8 cellular contexts compared by ENCODE assay signal in the genomic region with DNA sequence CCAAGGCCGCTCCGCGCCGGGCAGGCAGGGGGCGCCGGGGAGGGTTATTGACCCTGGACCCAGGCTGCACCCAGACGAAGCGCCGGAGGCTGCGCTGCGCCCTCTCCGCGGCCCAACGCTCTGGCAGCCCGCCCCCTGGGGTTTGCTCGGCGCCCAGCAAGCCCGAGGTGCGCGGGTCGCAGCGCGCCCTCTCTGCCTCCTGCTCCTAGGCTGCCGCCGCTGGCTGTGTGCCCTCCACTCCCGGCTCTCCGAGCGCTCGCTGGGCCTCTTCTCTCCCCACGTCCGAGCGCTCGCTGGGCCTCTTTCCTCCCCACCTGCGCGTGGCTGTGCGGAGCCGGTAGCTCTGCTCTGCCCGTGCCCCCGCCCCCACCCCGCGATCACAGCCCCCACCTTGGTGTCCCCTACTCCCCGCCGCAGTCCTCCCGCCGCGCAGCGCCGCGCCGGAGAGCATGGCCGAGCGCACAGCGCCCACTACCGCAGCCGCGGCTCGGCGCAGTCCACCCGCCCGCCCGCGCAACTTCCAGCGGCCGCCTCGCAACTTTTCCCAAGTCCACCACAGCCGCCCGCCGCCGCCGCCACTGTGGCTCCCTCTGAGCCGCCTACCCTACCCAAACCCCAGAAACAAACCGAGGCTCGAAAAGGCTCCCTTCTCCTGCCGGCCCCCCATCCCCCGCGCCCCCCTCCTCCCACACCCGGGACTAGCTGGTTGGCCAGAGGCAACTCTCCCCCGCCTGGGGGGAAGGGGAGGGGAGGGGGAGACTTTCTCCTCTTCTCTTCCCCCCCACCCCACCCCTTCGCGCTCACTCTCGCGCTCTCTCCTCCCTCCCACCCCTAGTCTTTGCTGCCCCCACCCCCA. TPM values are rescaled to one million over a fixed set of nuclear protein-coding genes. Genes with fewer than 3 reads are reported as not detected.
DNase-seq lines count a peak whose midpoint lies in the region; ATAC-seq and TF ChIP-seq lines count a peak whose summit lies in the region.

No MANE protein-coding gene starts in this region.

- H3K27ac ChIP-seq in GM23248, result no peak overlapping the region
- peak overlapping the region; percentile 56 for H3K27ac ChIP-seq in KMS-11
- H3K27ac ChIP-seq in SJCRH30, result peak overlapping the region; percentile 76

- H3K4me1 ChIP-seq in GM23248 (ENCODE audit: insufficient read depth) (no peaks in the 10 kb centered on the region), KMS-11 (ENCODE audit: low read depth, poor library complexity, severe bottlenecking) (peaks cover 14% of the 10 kb centered on the region), SJCRH30 (peaks cover 4% of the 10 kb centered on the region; the same call in 1 of the 2 replicates)

- no peaks in the 10 kb centered on the region for H3F3A ChIP-seq in GM23248 (ENCODE audit: insufficient read depth)

- no peaks in the 10 kb centered on the region for H3K9me3 ChIP-seq in GM23248 (ENCODE audit: low read depth)
- no peaks in the 10 kb centered on the region for H3K9me3 ChIP-seq in SJCRH30 (replicated peaks)

- peak overlapping the region; percentile 54 for H3K4me3 ChIP-seq in GM06990 (replicated peaks; ENCODE audit: low read depth, low read length)
- peak overlapping the region; percentile 64 for H3K4me3 ChIP-seq in GM23248
- peak overlapping the region; percentile 69 for H3K4me3 ChIP-seq in KMS-11 (IDR thresholded peaks at IDR 0.05; ENCODE audit: insufficient read depth, low read depth, low read length)
- H3K4me3 ChIP-seq in SJCRH30, result peak overlapping the region; percentile 77
- peak overlapping the region; percentile 52 for H3K4me3 ChIP-seq in choroid plexus epithelial cell (ENCODE audit: low read depth, low read length)

- no peaks in the 10 kb centered on the region for H3K9me2 ChIP-seq in GM23248 (ENCODE audit: insufficient read depth)

- H3K9ac ChIP-seq in GM23248 (no peak overlapping the region), KMS-11 (peak overlapping the region; percentile 68; the same call in 1 of the 2 replicates)

- in situ Hi-C loops in GM23248 (cut with MboI), result no loop called here

- WGBS in GM23248 (ENCODE audit: low coverage in 1 of 2, low lambda C conversion rate in 2 of 2, missing lambda C conversion rate in 2 of 2), 2 experiments, result 1 to 5% methylated on average over 20 to 69 of the region's 82 CpGs

- peak; percentile 31 for TF ChIP-seq CTCF in GM06990 (IDR thresholded peaks at IDR 0.05; ENCODE audit: insufficient read depth, low read length, poor library complexity, severe bottlenecking)
- TF ChIP-seq CTCF in KMS-11 (conservative IDR thresholded peaks at IDR 0.05; ENCODE audit: low read depth, low read length), result peak; percentile 56
- TF ChIP-seq CTCF in choroid plexus epithelial cell (conservative IDR thresholded peaks at IDR 0.05; ENCODE audit: low read depth, low read length), result peak; percentile 38

- H3K4me2 ChIP-seq in GM23248 (ENCODE audit: unreplicated experiment), result peak overlapping the region; percentile 73
- peak overlapping the region; percentile 98 for H3K4me2 ChIP-seq in KMS-11

- peak; percentile 87 for ATAC-seq in left lobe of liver

- DNase-seq in GM06990 (ENCODE audit: extremely low read depth, insufficient read length) (peak; percentile 63), GM23248 (peak; percentile 83), SJCRH30 (peak; percentile 85 to 87), choroid plexus epithelial cell (ENCODE audit: low read depth) (peak; percentile 56), left lobe of liver (ENCODE audit: low spot score) (no peak)
- peak; percentile 69 for DNase-seq in stimulated activated CD8-positive, alpha-beta memory T cell treated with anti-CD3 and anti-CD28 coated beads, Interleukin-4, amount 100 ng/mL, for 48 hours
- DNase-seq in effector CD4-positive, alpha-beta T cell, result no peak

- H2AFZ ChIP-seq in GM23248 (peak overlapping the region; percentile 67), KMS-11 (ENCODE audit: low read depth) (peak overlapping the region; percentile 98)

- no peaks in the 10 kb centered on the region for H3K79me2 ChIP-seq in GM23248 (ENCODE audit: insufficient read depth)
- no peaks in the 10 kb centered on the region for H3K79me2 ChIP-seq in KMS-11 (ENCODE audit: insufficient read depth, low read depth)

- H4K20me1 ChIP-seq in GM23248 (ENCODE audit: insufficient read depth) (no peaks in the 10 kb centered on the region), KMS-11 (ENCODE audit: insufficient read depth) (no peaks in the 10 kb centered on the region)

- H3K36me3 ChIP-seq in GM06990 (ENCODE audit: control insufficient read depth, insufficient read depth, low read length) (no peaks in the 10 kb centered on the region), GM23248 (ENCODE audit: low read depth) (no peaks in the 10 kb centered on the region), KMS-11 (ENCODE audit: insufficient read depth) (no peaks in the 10 kb centered on the region), SJCRH30 (no peaks in the 10 kb centered on the region)

- H3K27me3 ChIP-seq in GM06990 (replicated peaks; ENCODE audit: control insufficient read depth, insufficient read depth, low read length), result peaks cover 7% of the 10 kb centered on the region
- H3K27me3 ChIP-seq in GM23248 (replicated peaks; ENCODE audit: insufficient read depth), result peaks cover 89% of the 10 kb centered on the region
- peaks cover 32% of the 10 kb centered on the region for H3K27me3 ChIP-seq in KMS-11 (ENCODE audit: insufficient read depth, low read depth)
- no peaks in the 10 kb centered on the region for H3K27me3 ChIP-seq in SJCRH30

RNA-seq across cellular contexts. Expression of a gene that starts 1.1 kb away (rescaled TPM):
- 1.8 and 3.5 TPM in 2 replicates for total RNA-seq in GM23248 (2014; rRNA removed; shearing (Covaris generic))
- 1.3 and 2.3 TPM in 2 replicates for polyA plus RNA-seq in GM23248 (2016; fragmentation: Nextera tagmentation; extraction: Ambion mirVana)
- total RNA-seq in SJCRH30 (2014; rRNA removed; shearing (Covaris generic)), result 19.7 and 20.8 TPM in 2 replicates
- 2.5 TPM for total RNA-seq in left lobe of liver

Comparison
In these comparisons a context has a peak if more than half of its experiments do, and no peak if none do; other contexts are left out.
1. DNase-seq: peak in GM06990 (single experiment), GM23248 (single experiment), SJCRH30 (2 of 2), choroid plexus epithelial cell (single experiment) and stimulated activated CD8-positive, alpha-beta memory T cell treated with anti-CD3 and anti-CD28 coated beads, Interleukin-4, amount 100 ng/mL, for 48 hours (single experiment); none in left lobe of liver (single experiment) and effector CD4-positive, alpha-beta T cell (single experiment).
2. Peak in every context shown above with its lines, with median percentiles within 50 percentile points of each other: H3K4me3 ChIP-seq and CTCF ChIP-seq.